ENCODE assay signal across 26 cellular contexts in genomic region chr16:89101303-89102034, GRCh38. TPM values are rescaled to one million over a fixed set of nuclear protein-coding genes. Genes with fewer than 3 reads are reported as not detected.
DNase-seq lines count a peak whose midpoint lies in the region; ATAC-seq and TF ChIP-seq lines count a peak whose summit lies in the region.
"Had no signal": no experiment of that assay in that cellular context is flagged by ENCODE, and none has a peak within 500 bp of the region (broad histone marks: within the 10 kb centered on the region; RNA-seq: fewer than 3 reads in every experiment).

No MANE protein-coding gene starts in this region.

- peaks cover 38% of the 10 kb centered on the region for H3K4me1 ChIP-seq in CD4-positive, alpha-beta memory T cell (ENCODE audit: insufficient read depth, low read length)
- H3K4me1 ChIP-seq: ascending aorta, parathyroid adenoma had no signal

- no peaks in the 10 kb centered on the region for H3K27me3 Mint-ChIP-seq in activated T-cell treated with anti-CD3 and anti-CD28 coated beads, Interleukin-2, amount 50 U/mL, for 24 hours
- no peaks in the 10 kb centered on the region for H3K27me3 Mint-ChIP-seq in CD4-positive, alpha-beta memory T cell
- no peaks in the 10 kb centered on the region for H3K27me3 Mint-ChIP-seq in activated CD8-positive, alpha-beta T cell treated with anti-CD3 and anti-CD28 coated beads for 36 hours
- H3K27me3 Mint-ChIP-seq in naive thymus-derived CD8-positive, alpha-beta T cell, result no peaks in the 10 kb centered on the region
- H3K27me3 Mint-ChIP-seq: central memory CD8-positive, alpha-beta T cell; IgD-negative memory B cell; stimulated activated memory B cell treated with anti-CD40 and anti-IgM and Interleukin-4, amounts not matched to agents 10 μg/mL and 1 μg/mL and 100 μg/mL, for 72 hours had no signal

- CTCF ChIA-PET in CD4-positive, alpha-beta memory T cell (lab: Charles Lee; ENCODE audit: partially characterized antibody), result no interaction called here
- CTCF ChIA-PET in activated CD8-positive, alpha-beta T cell treated with anti-CD3 and anti-CD28 coated beads for 36 hours (lab: Charles Lee), result no interaction called here

- peaks cover 66% of the 10 kb centered on the region for H3K4me1 Mint-ChIP-seq in activated T-cell treated with anti-CD3 and anti-CD28 coated beads, Interleukin-2, amount 50 U/mL, for 24 hours (ENCODE audit: low read depth)
- peaks cover 31 to 69% (median 34%) of the 10 kb centered on the region in 4 donors for H3K4me1 Mint-ChIP-seq in CD4-positive, alpha-beta memory T cell
- H3K4me1 Mint-ChIP-seq in activated CD8-positive, alpha-beta T cell treated with anti-CD3 and anti-CD28 coated beads for 36 hours (ENCODE audit: low read depth), result peaks cover 50% of the 10 kb centered on the region
- H3K4me1 Mint-ChIP-seq in naive thymus-derived CD8-positive, alpha-beta T cell, result peaks cover 28 to 61% (median 38%) of the 10 kb centered on the region in 4 donors

- DNase-seq in activated T-cell treated with anti-CD3 and anti-CD28 coated beads, Interleukin-2, amount 50 U/mL, for 24 hours, result no peak
- DNase-seq in activated T-cell treated with anti-CD3 and anti-CD28 coated beads, Interleukin-2, amount 50 U/mL, for 1 hour, result no peak
- DNase-seq in CD4-positive, alpha-beta memory T cell, result no peak
- DNase-seq in activated CD8-positive, alpha-beta T cell treated with anti-CD3 and anti-CD28 coated beads for 36 hours, result peak; percentile 60
- DNase-seq in naive thymus-derived CD8-positive, alpha-beta T cell, result no peak
- DNase-seq in cerebellar nuclear complex (lab: John Stamatoyannopoulos, UW) (no peak), SW 1271 (lab: John Stamatoyannopoulos, UW) (no peak), left colon (no peak)
- DNase-seq: activated CD4-positive, alpha-beta T cell treated with anti-CD3 and anti-CD28 coated beads for 4 hours; activated effector memory CD4-positive, alpha-beta T cell treated with Interleukin-2 at 50 U/mL for 16 hours; effector CD4-positive, alpha-beta T cell; GF-D8; GM23248; hippocampal formation; mammary epithelial cell; MM.1S; NCI-H1436; sigmoid colon had no signal

- H3K27ac ChIP-seq in CD4-positive, alpha-beta memory T cell (ENCODE audit: low read depth, low read length), result no peak overlapping the region
- H3K27ac ChIP-seq: ascending aorta, C4-2B, GM23248, parathyroid adenoma, sigmoid colon, thyroid gland had no signal

- TF ChIP-seq CTCF in activated CD8-positive, alpha-beta T cell treated with anti-CD3 and anti-CD28 coated beads for 36 hours (IDR thresholded peaks at IDR 0.05), result no peak

- H3K9me3 Mint-ChIP-seq in activated T-cell treated with anti-CD3 and anti-CD28 coated beads, Interleukin-2, amount 50 U/mL, for 24 hours, result no peaks in the 10 kb centered on the region
- no peaks in the 10 kb centered on the region for H3K9me3 Mint-ChIP-seq in CD4-positive, alpha-beta memory T cell
- no peaks in the 10 kb centered on the region for H3K9me3 Mint-ChIP-seq in activated CD8-positive, alpha-beta T cell treated with anti-CD3 and anti-CD28 coated beads for 36 hours
- H3K9me3 Mint-ChIP-seq in naive thymus-derived CD8-positive, alpha-beta T cell, result no peaks in the 10 kb centered on the region
- H3K9me3 Mint-ChIP-seq: central memory CD8-positive, alpha-beta T cell; IgD-negative memory B cell; stimulated activated memory B cell treated with anti-CD40 and anti-IgM and Interleukin-4, amounts not matched to agents 10 μg/mL and 1 μg/mL and 100 μg/mL, for 72 hours had no signal

- H3K27ac Mint-ChIP-seq in activated T-cell treated with anti-CD3 and anti-CD28 coated beads, Interleukin-2, amount 50 U/mL, for 24 hours, result peak overlapping the region; percentile 75
- peak overlapping the region in 5 of 7 donors; percentile 13 to 80 (median 31) for H3K27ac Mint-ChIP-seq in CD4-positive, alpha-beta memory T cell
- H3K27ac Mint-ChIP-seq in activated CD8-positive, alpha-beta T cell treated with anti-CD3 and anti-CD28 coated beads for 36 hours, result peak overlapping the region; percentile 64
- peak overlapping the region in 6 of 10 donors; percentile 40 to 69 (median 54) for H3K27ac Mint-ChIP-seq in naive thymus-derived CD8-positive, alpha-beta T cell
- H3K27ac Mint-ChIP-seq: stimulated activated memory B cell treated with anti-CD40 and anti-IgM and Interleukin-4, amounts not matched to agents 10 μg/mL and 1 μg/mL and 100 μg/mL, for 72 hours had no signal

- H3K4me3 ChIP-seq in CD4-positive, alpha-beta memory T cell (ENCODE audit: low read length in 2 of 2), result no peak overlapping the region
- H3K4me3 ChIP-seq: ascending aorta, GM23248, sigmoid colon, thyroid gland had no signal

- no peaks in the 10 kb centered on the region for H3K9me3 ChIP-seq in CD4-positive, alpha-beta memory T cell (ENCODE audit: control insufficient read depth in 1 of 2, low read length in 2 of 2)
- H3K9me3 ChIP-seq: ascending aorta, sigmoid colon, thyroid gland had no signal

- POLR2A ChIA-PET in CD4-positive, alpha-beta memory T cell (lab: Charles Lee; ENCODE audit: partially characterized antibody), result interaction anchor here (2.2 to 8.5 kb wide), 2 partner anchors 8 to 13 kb away, joined by 8 to 107 read pairs; partner anchors contain the start of gene ACSF3
- POLR2A ChIA-PET in activated CD8-positive, alpha-beta T cell treated with anti-CD3 and anti-CD28 coated beads for 36 hours (lab: Charles Lee), result no interaction called here
- POLR2A ChIA-PET in naive thymus-derived CD8-positive, alpha-beta T cell (lab: Charles Lee), result interaction anchor here (5.9 kb wide), 1 partner anchor 13 kb away, joined by 51 read pairs; no protein-coding TSS in a partner anchor

- no peaks in the 10 kb centered on the region for H3K27me3 ChIP-seq in CD4-positive, alpha-beta memory T cell (ENCODE audit: insufficient read depth, low read length)
- H3K27me3 ChIP-seq: ascending aorta, sigmoid colon, thyroid gland had no signal

- peaks cover 51% of the 10 kb centered on the region for H3K36me3 ChIP-seq in CD4-positive, alpha-beta memory T cell (ENCODE audit: insufficient read depth, low read length)

- H3K4me3 Mint-ChIP-seq in activated T-cell treated with anti-CD3 and anti-CD28 coated beads, Interleukin-2, amount 50 U/mL, for 24 hours, result no peak overlapping the region
- peak overlapping the region in 2 of 8 donors; percentile 27 to 43 for H3K4me3 Mint-ChIP-seq in CD4-positive, alpha-beta memory T cell
- no peak overlapping the region for H3K4me3 Mint-ChIP-seq in activated CD8-positive, alpha-beta T cell treated with anti-CD3 and anti-CD28 coated beads for 36 hours
- peak overlapping the region in 2 of 10 donors; percentile 14 to 16 for H3K4me3 Mint-ChIP-seq in naive thymus-derived CD8-positive, alpha-beta T cell
- H3K4me3 Mint-ChIP-seq: central memory CD8-positive, alpha-beta T cell; stimulated activated memory B cell treated with anti-CD40 and anti-IgM and Interleukin-4, amounts not matched to agents 10 μg/mL and 1 μg/mL and 100 μg/mL, for 72 hours had no signal

- no peak for ATAC-seq in activated CD8-positive, alpha-beta T cell treated with anti-CD3 and anti-CD28 coated beads for 36 hours
- no peak for ATAC-seq in naive thymus-derived CD8-positive, alpha-beta T cell
- no peak for ATAC-seq in left colon
- ATAC-seq: esophagus mucosa; stimulated activated memory B cell treated with anti-CD40 and anti-IgM and Interleukin-4, amounts not matched to agents 10 μg/mL and 1 μg/mL and 100 μg/mL, for 72 hours had no signal

- H3K36me3 Mint-ChIP-seq in activated T-cell treated with anti-CD3 and anti-CD28 coated beads, Interleukin-2, amount 50 U/mL, for 24 hours (ENCODE audit: low read depth), result peaks cover 96% of the 10 kb centered on the region
- peaks cover 31 to 60% of the 10 kb centered on the region in 2 donors for H3K36me3 Mint-ChIP-seq in CD4-positive, alpha-beta memory T cell
- H3K36me3 Mint-ChIP-seq in activated CD8-positive, alpha-beta T cell treated with anti-CD3 and anti-CD28 coated beads for 36 hours (ENCODE audit: low read depth), result peaks cover 55% of the 10 kb centered on the region
- peaks cover 0 to 61% (median 12%) of the 10 kb centered on the region in 3 donors for H3K36me3 Mint-ChIP-seq in naive thymus-derived CD8-positive, alpha-beta T cell
- H3K36me3 Mint-ChIP-seq: IgD-negative memory B cell had no signal

- intact Hi-C loops in CD4-positive, alpha-beta memory T cell (cut with micrococcal nuclease), result no loop called here
- intact Hi-C loops in activated CD8-positive, alpha-beta T cell treated with anti-CD3 and anti-CD28 coated beads for 36 hours (cut with micrococcal nuclease), result no loop called here
- intact Hi-C loops in left colon (cut with DNase I, micrococcal nuclease), result no loop called here

RNA-seq across cellular contexts. Expression of gene ACSF3, which starts 7.8 kb away (rescaled TPM):
- 10 to 100 TPM; 65.3 to 71.2 TPM for total RNA-seq in CD4-positive, alpha-beta memory T cell
- polyA plus RNA-seq in CD4-positive, alpha-beta memory T cell, result 10 to 100 TPM; 30.4 to 34.6 TPM
- total RNA-seq in activated CD8-positive, alpha-beta T cell treated with anti-CD3 and anti-CD28 coated beads for 36 hours, result 10 to 100 TPM; 44.6 to 45.9 TPM
- 10 to 100 TPM; 61.5 to 64.4 TPM for total RNA-seq in naive thymus-derived CD8-positive, alpha-beta T cell
- polyA plus RNA-seq in naive thymus-derived CD8-positive, alpha-beta T cell, result 10 to 100 TPM; 21.3 to 44.7 (median 22.9) TPM
- total RNA-seq in left colon, result 10 to 100 TPM; 55.6 to 62.9 TPM
